ENCODE assay signal across 8 cellular contexts in genomic region chr12:8780389-8780788, GRCh38. TPM values are rescaled to one million over a fixed set of nuclear protein-coding genes. Genes with fewer than 3 reads are reported as not detected.
DNase-seq lines count a peak whose midpoint lies in the region; ATAC-seq and TF ChIP-seq lines count a peak whose summit lies in the region.

No MANE protein-coding gene starts in this region.

- H3K27me3 Mint-ChIP-seq in activated naive CD8-positive, alpha-beta T cell treated with anti-CD3 and anti-CD28 coated beads, Interleukin-2, amount 50 U/mL, for 24 hours = no peaks in the 10 kb centered on the region
- no peaks in the 10 kb centered on the region for H3K27me3 Mint-ChIP-seq in activated CD8-positive, alpha-beta memory T cell treated with anti-CD3 and anti-CD28 coated beads, Interleukin-2, amount 10 ng/mL, durations not matched to agents 7 days and 5 days

- ATAC-seq in left lung = peak; percentile 58
- ATAC-seq in activated naive CD8-positive, alpha-beta T cell treated with anti-CD3 and anti-CD28 coated beads, Interleukin-2, amount 50 U/mL, for 24 hours = no peak
- no peak for ATAC-seq in activated CD8-positive, alpha-beta memory T cell treated with anti-CD3 and anti-CD28 coated beads, Interleukin-2, amount 10 ng/mL, durations not matched to agents 7 days and 5 days

- H3K9me3 Mint-ChIP-seq in activated naive CD8-positive, alpha-beta T cell treated with anti-CD3 and anti-CD28 coated beads, Interleukin-2, amount 50 U/mL, for 24 hours = no peaks in the 10 kb centered on the region
- H3K9me3 Mint-ChIP-seq in activated CD8-positive, alpha-beta memory T cell treated with anti-CD3 and anti-CD28 coated beads, Interleukin-2, amount 10 ng/mL, durations not matched to agents 7 days and 5 days (ENCODE audit: low read depth) = no peaks in the 10 kb centered on the region

- H3K27me3 ChIP-seq in left lung = no peaks in the 10 kb centered on the region

- peaks cover 0 to 7% of the 10 kb centered on the region in 2 donors for H3K36me3 ChIP-seq in left lung

- no peak overlapping the region for H3K27ac ChIP-seq in left lung

- H3K4me3 ChIP-seq in left lung = no peak overlapping the region

- no peaks in the 10 kb centered on the region for H3K9me3 ChIP-seq in left lung

- intact Hi-C loops in left lung (cut with DNase I) = no loop called here

- TF ChIP-seq CTCF in left lung (IDR thresholded peaks at IDR 0.05) = peak in 1 of 2 donors; percentile 9

- peak; percentile 21 for DNase-seq in COLO829 (ENCODE audit: low spot score)
- peak; percentile 30 for DNase-seq in HuH-7.5 (ENCODE audit: low spot score)
- DNase-seq in astrocyte of the hippocampus (ENCODE audit: low read depth, low spot score) = peak; percentile 50
- no peak for DNase-seq in left lung
- no peak for DNase-seq in activated naive CD8-positive, alpha-beta T cell treated with anti-CD3 and anti-CD28 coated beads, Interleukin-2, amount 50 U/mL, for 24 hours
- no peak for DNase-seq in stimulated activated CD4-positive, alpha-beta T cell treated with anti-CD3 and anti-CD28 coated beads, Interleukin-4, amount 100 ng/mL, for 1 hour
- no peak for DNase-seq in activated CD8-positive, alpha-beta memory T cell treated with anti-CD3 and anti-CD28 coated beads, Interleukin-2, amount 10 ng/mL, durations not matched to agents 7 days and 5 days
- DNase-seq in stimulated activated naive CD4-positive, alpha-beta T cell treated with Interleukin-2 at 50 U/mL for 16 hours (lab: John Stamatoyannopoulos, UW) = no peak

- no peaks in the 10 kb centered on the region for H3K36me3 Mint-ChIP-seq in activated naive CD8-positive, alpha-beta T cell treated with anti-CD3 and anti-CD28 coated beads, Interleukin-2, amount 50 U/mL, for 24 hours (ENCODE audit: low read depth)
- no peaks in the 10 kb centered on the region for H3K36me3 Mint-ChIP-seq in activated CD8-positive, alpha-beta memory T cell treated with anti-CD3 and anti-CD28 coated beads, Interleukin-2, amount 10 ng/mL, durations not matched to agents 7 days and 5 days

- H3K4me1 Mint-ChIP-seq in activated naive CD8-positive, alpha-beta T cell treated with anti-CD3 and anti-CD28 coated beads, Interleukin-2, amount 50 U/mL, for 24 hours = no peaks in the 10 kb centered on the region
- no peaks in the 10 kb centered on the region for H3K4me1 Mint-ChIP-seq in activated CD8-positive, alpha-beta memory T cell treated with anti-CD3 and anti-CD28 coated beads, Interleukin-2, amount 10 ng/mL, durations not matched to agents 7 days and 5 days

- CTCF ChIA-PET in activated CD8-positive, alpha-beta memory T cell treated with anti-CD3 and anti-CD28 coated beads, Interleukin-2, amount 10 ng/mL, durations not matched to agents 7 days and 5 days (lab: Charles Lee) = interaction anchor here (2.3 kb wide), 1 partner anchor 110 kb away, joined by 6 read pairs; no protein-coding TSS in a partner anchor

- no peak overlapping the region for H3K4me3 Mint-ChIP-seq in activated naive CD8-positive, alpha-beta T cell treated with anti-CD3 and anti-CD28 coated beads, Interleukin-2, amount 50 U/mL, for 24 hours
- H3K4me3 Mint-ChIP-seq in activated CD8-positive, alpha-beta memory T cell treated with anti-CD3 and anti-CD28 coated beads, Interleukin-2, amount 10 ng/mL, durations not matched to agents 7 days and 5 days = no peak overlapping the region

- H3K4me1 ChIP-seq in left lung = no peaks in the 10 kb centered on the region

- no peak overlapping the region for H3K27ac Mint-ChIP-seq in activated naive CD8-positive, alpha-beta T cell treated with anti-CD3 and anti-CD28 coated beads, Interleukin-2, amount 50 U/mL, for 24 hours
- H3K27ac Mint-ChIP-seq in activated CD8-positive, alpha-beta memory T cell treated with anti-CD3 and anti-CD28 coated beads, Interleukin-2, amount 10 ng/mL, durations not matched to agents 7 days and 5 days = no peak overlapping the region

RNA-seq across cellular contexts. Expression of gene A2ML1, which starts 42.0 kb away (rescaled TPM):
- not detected for total RNA-seq in left lung
- total RNA-seq in activated CD8-positive, alpha-beta memory T cell treated with anti-CD3 and anti-CD28 coated beads, Interleukin-2, amount 10 ng/mL, durations not matched to agents 7 days and 5 days = not detected

Comparison
In these comparisons a context has a peak if more than half of its experiments do, and no peak if none do; other contexts are left out.
1. DNase-seq: peak in COLO829 (single experiment), HuH-7.5 (single experiment) and astrocyte of the hippocampus (single experiment); none in left lung (0 of 2), activated naive CD8-positive, alpha-beta T cell treated with anti-CD3 and anti-CD28 coated beads, Interleukin-2, amount 50 U/mL, for 24 hours (single experiment), stimulated activated CD4-positive, alpha-beta T cell treated with anti-CD3 and anti-CD28 coated beads, Interleukin-4, amount 100 ng/mL, for 1 hour (single experiment), activated CD8-positive, alpha-beta memory T cell treated with anti-CD3 and anti-CD28 coated beads, Interleukin-2, amount 10 ng/mL, durations not matched to agents 7 days and 5 days (single experiment) and stimulated activated naive CD4-positive, alpha-beta T cell treated with Interleukin-2 at 50 U/mL for 16 hours (single experiment).